Comparison of ENCODE assay signal across 8 cellular contexts in the genomic region with DNA sequence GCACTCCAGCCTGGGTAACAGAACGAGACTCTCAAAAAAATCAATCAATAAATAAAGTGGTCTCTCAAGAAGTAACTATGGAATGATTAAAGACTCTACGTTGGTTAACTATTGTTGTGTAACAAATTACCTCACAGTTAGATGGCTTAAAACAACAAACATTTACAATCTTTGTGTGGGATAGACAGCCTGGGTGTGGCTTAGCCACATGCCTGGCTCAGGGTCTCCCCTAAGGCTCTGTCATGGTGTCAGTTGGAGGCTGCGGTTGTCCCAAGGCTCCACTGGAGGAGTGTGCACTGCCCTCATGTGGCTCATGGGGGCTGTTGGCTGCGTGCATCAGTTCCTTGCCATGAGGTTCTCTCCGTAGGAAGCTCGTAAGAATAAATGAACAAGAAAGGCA.
DNase-seq lines count a peak whose midpoint lies in the region; ATAC-seq and TF ChIP-seq lines count a peak whose summit lies in the region.

No MANE protein-coding gene starts in this region.

- H3K27me3 ChIP-seq in heart left ventricle (no peaks in the 10 kb centered on the region), thyroid gland (no peaks in the 10 kb centered on the region)

- no peak overlapping the region for H2AFZ ChIP-seq in OCI-LY7 (ENCODE audit: low read length)

- H3K27ac ChIP-seq in OCI-LY7 (ENCODE audit: low read depth, low read length, poor library complexity, severe bottlenecking): no peak overlapping the region
- no peak overlapping the region for H3K27ac ChIP-seq in heart left ventricle
- no peak overlapping the region for H3K27ac ChIP-seq in thyroid gland

- no peaks in the 10 kb centered on the region for H3K36me3 Mint-ChIP-seq in activated CD4-positive, alpha-beta T cell treated with anti-CD3 and anti-CD28 coated beads for 36 hours (ENCODE audit: low read depth)

- H3K4me1 ChIP-seq in OCI-LY7 (ENCODE audit: insufficient read depth, low read length, poor library complexity, severe bottlenecking) (peaks cover 22% of the 10 kb centered on the region), heart left ventricle (no peaks in the 10 kb centered on the region), thyroid gland (no peaks in the 10 kb centered on the region)

- H3K27me3 Mint-ChIP-seq in activated CD4-positive, alpha-beta T cell treated with anti-CD3 and anti-CD28 coated beads for 36 hours: no peaks in the 10 kb centered on the region

- no peaks in the 10 kb centered on the region for H3K4me1 Mint-ChIP-seq in activated CD4-positive, alpha-beta T cell treated with anti-CD3 and anti-CD28 coated beads for 36 hours

- intact Hi-C loops in activated CD4-positive, alpha-beta T cell treated with anti-CD3 and anti-CD28 coated beads for 36 hours (cut with DNase I, micrococcal nuclease): loop anchor here in 1 of 2 experiments (5.0 kb wide), 1 partner anchor 174 kb away; no protein-coding TSS in a partner anchor
- intact Hi-C loops in OCI-LY7 (cut with micrococcal nuclease; ENCODE audit: unreplicated experiment): no loop called here
- intact Hi-C loops in heart left ventricle (cut with DNase I): loop anchor here in 2 of 10 donors (5.0 kb wide), 1 partner anchor 174 kb away; no protein-coding TSS in a partner anchor
- intact Hi-C loops in thyroid gland (cut with DNase I): no loop called here

- H3K9me3 ChIP-seq in OCI-LY7 (ENCODE audit: low read length) (no peaks in the 10 kb centered on the region), heart left ventricle (no peaks in the 10 kb centered on the region), thyroid gland (no peaks in the 10 kb centered on the region)

- H3K4me3 ChIP-seq in OCI-LY7 (ENCODE audit: low read depth, low read length, poor library complexity, severe bottlenecking) (no peak overlapping the region), heart left ventricle (no peak overlapping the region), thyroid gland (replicated peaks in 1 of 3) (no peak overlapping the region)

- H3K36me3 ChIP-seq in OCI-LY7 (ENCODE audit: insufficient read depth, low read length) (no peaks in the 10 kb centered on the region), heart left ventricle (no peaks in the 10 kb centered on the region), thyroid gland (no peaks in the 10 kb centered on the region)

- H3K4me3 Mint-ChIP-seq in activated CD4-positive, alpha-beta T cell treated with anti-CD3 and anti-CD28 coated beads for 36 hours: no peak overlapping the region

- no peak overlapping the region for H3K27ac Mint-ChIP-seq in activated CD4-positive, alpha-beta T cell treated with anti-CD3 and anti-CD28 coated beads for 36 hours

- no peaks in the 10 kb centered on the region for H3K9me3 Mint-ChIP-seq in activated CD4-positive, alpha-beta T cell treated with anti-CD3 and anti-CD28 coated beads for 36 hours (ENCODE audit: low read depth)

- peak; percentile 24 for DNase-seq in activated CD4-positive, alpha-beta T cell treated with anti-CD3 and anti-CD28 coated beads for 36 hours
- no peak for DNase-seq in activated CD4-positive, alpha-beta T cell treated with anti-CD3 and anti-CD28 coated beads for 4 hours
- peak; percentile 66 for DNase-seq in OCI-LY7 (ENCODE audit: low spot score)
- no peak for DNase-seq in heart left ventricle
- DNase-seq in thyroid gland: peak; percentile 26 to 28
- no peak for DNase-seq in activated effector memory CD4-positive, alpha-beta T cell treated with Interleukin-2 at 50 U/mL for 16 hours

- no peak overlapping the region for H3K4me2 ChIP-seq in OCI-LY7 (ENCODE audit: low read length)

- no TSS peak for BruUV-seq in OCI-LY7 (replicated peaks; lab: Mats Ljungman, UMichigan)

- TF ChIP-seq CTCF in OCI-LY7 (conservative IDR thresholded peaks at IDR 0.05; ENCODE audit: low read length) (peak; percentile 83), heart left ventricle (IDR thresholded peaks at IDR 0.05) (peak in 7 of 12 donors; percentile 9 to 47 (median 35)), thyroid gland (IDR thresholded peaks at IDR 0.05) (peak in 3 of 6 experiments; percentile 37 to 41 (median 38))

- no peaks in the 10 kb centered on the region for H4K20me1 ChIP-seq in OCI-LY7 (ENCODE audit: insufficient read depth, low read length)

- TF ChIP-seq POLR2A in heart left ventricle (IDR thresholded peaks at IDR 0.05): no peak
- TF ChIP-seq POLR2A in thyroid gland (IDR thresholded peaks at IDR 0.05): no peak

- 85 to 88% (median 87%) methylated on average over 6 of the region's 6 CpGs for WGBS in heart left ventricle, 4 donors
- 66 to 69% methylated on average over 6 of the region's 6 CpGs for WGBS in thyroid gland, 2 donors

- no peak for ATAC-seq in activated CD4-positive, alpha-beta T cell treated with anti-CD3 and anti-CD28 coated beads for 36 hours
- ATAC-seq in heart left ventricle (peak; percentile 51 to 68 (median 60)), HG02588 (IDR thresholded peaks at IDR 0.05; ENCODE audit: unreplicated experiment) (no peak), GM18858 (IDR thresholded peaks at IDR 0.05; ENCODE audit: unreplicated experiment) (no peak)

- CTCF ChIA-PET in activated CD4-positive, alpha-beta T cell treated with anti-CD3 and anti-CD28 coated beads for 36 hours (lab: Charles Lee): no interaction called here
- CTCF ChIA-PET in OCI-LY7 (lab: Charles Lee; ENCODE audit: unreplicated experiment): no interaction called here

- H3K79me2 ChIP-seq in OCI-LY7 (ENCODE audit: insufficient read depth, low read depth, low read length): no peaks in the 10 kb centered on the region

- H3K9me2 ChIP-seq in OCI-LY7 (ENCODE audit: insufficient read depth, low read length): no peaks in the 10 kb centered on the region

- POLR2A ChIA-PET in activated CD4-positive, alpha-beta T cell treated with anti-CD3 and anti-CD28 coated beads for 36 hours (lab: Charles Lee): no interaction called here
- POLR2A ChIA-PET in OCI-LY7 (lab: Charles Lee): interaction anchor here (1.2 kb wide), 1 partner anchor 16 kb away, joined by 3 read pairs; no protein-coding TSS in a partner anchor

Comparison
In these comparisons a context has a peak if more than half of its experiments do, and no peak if none do; other contexts are left out.
1. DNase-seq: peak in activated CD4-positive, alpha-beta T cell treated with anti-CD3 and anti-CD28 coated beads for 36 hours (single experiment), OCI-LY7 (single experiment) and thyroid gland (2 of 2); none in activated CD4-positive, alpha-beta T cell treated with anti-CD3 and anti-CD28 coated beads for 4 hours (0 of 2), heart left ventricle (0 of 5) and activated effector memory CD4-positive, alpha-beta T cell treated with Interleukin-2 at 50 U/mL for 16 hours (single experiment).
2. ATAC-seq: peak in heart left ventricle (4 of 4); none in activated CD4-positive, alpha-beta T cell treated with anti-CD3 and anti-CD28 coated beads for 36 hours (single experiment), HG02588 (single experiment) and GM18858 (single experiment).